12 cellular contexts compared by ENCODE assay signal in genomic region chr1:67732750-67733151, GRCh38. TPM values are rescaled to one million over a fixed set of nuclear protein-coding genes. Genes with fewer than 3 reads are reported as not detected.
DNase-seq lines count a peak whose midpoint lies in the region; ATAC-seq and TF ChIP-seq lines count a peak whose summit lies in the region.
"Had no signal": no experiment of that assay in that cellular context is flagged by ENCODE, and none has a peak within 500 bp of the region (broad histone marks: within the 10 kb centered on the region; RNA-seq: fewer than 3 reads in every experiment).

No MANE protein-coding gene starts in this region.

- H3K36me3 Mint-ChIP-seq in immature natural killer cell = no peaks in the 10 kb centered on the region

- H3K27ac Mint-ChIP-seq in immature natural killer cell = no peak overlapping the region
- H3K27ac Mint-ChIP-seq: activated T-helper 2 cell treated with anti-CD3 and anti-CD28 coated beads, Interferon-gamma antibody, Interleukin-2, Interleukin-4, amounts not matched to agents 10 μg/mL and 5 μg/mL and 100 μg/mL, durations not matched to agents 14 hours and 24 hours and 36 hours had no signal

- peak overlapping the region; percentile 48 for H3K27ac ChIP-seq in fibroblast of lung (ENCODE audit: insufficient read depth, low read length)
- H3K27ac ChIP-seq: PC-9, upper lobe of left lung had no signal

- no peak for TF ChIP-seq CTCF in fibroblast of lung (conservative IDR thresholded peaks at IDR 0.05 in 1 of 2, IDR thresholded peaks at IDR 0.05 in 1 of 2; ENCODE audit: low read depth in 1 of 2, low read length in 2 of 2)

- no peak overlapping the region for H3K9ac ChIP-seq in fibroblast of lung (ENCODE audit: insufficient read depth, low read length)

- H3K4me1 Mint-ChIP-seq in immature natural killer cell = peaks cover 11 to 13% of the 10 kb centered on the region in 2 donors

- peak; percentile 49 for ATAC-seq in GM21390 (IDR thresholded peaks at IDR 0.05; ENCODE audit: unreplicated experiment)

- peaks cover 0 to 4% (median 2%) of the 10 kb centered on the region in 3 donors for H3K27me3 Mint-ChIP-seq in immature natural killer cell (ENCODE audit: low read depth in 3 of 3)

- H3K27me3 ChIP-seq in fibroblast of lung (ENCODE audit: control insufficient read depth, insufficient read depth, low read length) = no peaks in the 10 kb centered on the region
- H3K27me3 ChIP-seq: upper lobe of left lung had no signal

- no peaks in the 10 kb centered on the region for H4K20me1 ChIP-seq in fibroblast of lung (ENCODE audit: control insufficient read depth, extremely low read depth, insufficient read depth, low read length)

- no peak overlapping the region for H3K4me3 Mint-ChIP-seq in immature natural killer cell

- no peak overlapping the region for H3K4me3 ChIP-seq in fibroblast of lung (replicated peaks in 1 of 4; ENCODE audit: control extremely low read depth in 1 of 4, insufficient read depth in 1 of 4, low read depth in 3 of 4, low read length in 4 of 4)
- H3K4me3 ChIP-seq: PC-9, upper lobe of left lung had no signal

- H3K9me3 Mint-ChIP-seq in immature natural killer cell = no peaks in the 10 kb centered on the region
- H3K9me3 Mint-ChIP-seq: activated T-helper 2 cell treated with anti-CD3 and anti-CD28 coated beads, Interferon-gamma antibody, Interleukin-2, Interleukin-4, amounts not matched to agents 10 μg/mL and 5 μg/mL and 100 μg/mL, durations not matched to agents 14 hours and 24 hours and 36 hours had no signal

- no peaks in the 10 kb centered on the region for H3K9me3 ChIP-seq in fibroblast of lung (ENCODE audit: control insufficient read depth, insufficient read depth, low read depth, low read length)
- H3K9me3 ChIP-seq: upper lobe of left lung had no signal

- peaks cover 23% of the 10 kb centered on the region for H3K79me2 ChIP-seq in fibroblast of lung (ENCODE audit: control insufficient read depth, insufficient read depth, low read length)

- no peak overlapping the region for H2AFZ ChIP-seq in fibroblast of lung (ENCODE audit: low read length)
- H2AFZ ChIP-seq: PC-9 had no signal

- no peak overlapping the region for H3K4me2 ChIP-seq in fibroblast of lung (ENCODE audit: extremely low read depth, insufficient read depth, low read length)
- H3K4me2 ChIP-seq: PC-9 had no signal

- no peaks in the 10 kb centered on the region for H3K36me3 ChIP-seq in fibroblast of lung (ENCODE audit: control insufficient read depth, insufficient read depth, low read length)
- H3K36me3 ChIP-seq: upper lobe of left lung had no signal

- peaks cover 30% of the 10 kb centered on the region for H3K4me1 ChIP-seq in fibroblast of lung (ENCODE audit: control insufficient read depth, extremely low read depth, insufficient read depth, low read length)

- DNase-seq in DMS 273 (lab: John Stamatoyannopoulos, UW; ENCODE audit: unreplicated experiment) (peak; percentile 70), HT1080 (ENCODE audit: low read depth) (peak; percentile 69), fibroblast of lung (ENCODE audit: low read depth in 2 of 2) (peak; percentile 50 to 81), putamen (ENCODE audit: low spot score) (no peak), NCI-H345 treated with DMSO at 0.1 percent for 48 hours (lab: John Stamatoyannopoulos, UW; ENCODE audit: unreplicated experiment) (no peak), activated gamma-delta T cell treated with Interleukin-2 at 50 U/mL for 16 hours (no peak), immature natural killer cell (no peak)
- DNase-seq: Calu3, upper lobe of left lung had no signal

RNA-seq across cellular contexts. Expression of gene GADD45A, which starts 47.8 kb away (rescaled TPM):
- 62.6 and 73.3 TPM in 2 replicates for total RNA-seq in HT1080 (2014; rRNA removed; shearing (Covaris generic))
- 128 and 147 TPM in 2 replicates for polyA plus RNA-seq in HT1080 (2015; cell fraction: cytosol; rRNA removed)
- 180 and 189 TPM in 2 replicates for polyA plus RNA-seq in HT1080 (2015; cell fraction: nucleus; rRNA removed)
- total RNA-seq in fibroblast of lung = 70.1 and 133 TPM in 2 replicates
- polyA plus RNA-seq in fibroblast of lung (41.7 and 63.3 TPM in 2 replicates), immature natural killer cell (10 to 100 TPM; 14.3 to 21.6 (median 18.5) TPM)
- 56.4 and 92.1 TPM in 2 replicates for polyA plus RNA-seq in fibroblast of lung (2012)
- polyA minus RNA-seq in fibroblast of lung (ENCODE audit: low replicate concordance) = 7.9 and 15.2 TPM in 2 replicates

Comparison
In these comparisons a context has a peak if more than half of its experiments do, and no peak if none do; other contexts are left out.
1. DNase-seq: peak in DMS 273 (single experiment), HT1080 (single experiment) and fibroblast of lung (2 of 2); none in putamen (single experiment), NCI-H345 treated with DMSO at 0.1 percent for 48 hours (single experiment), activated gamma-delta T cell treated with Interleukin-2 at 50 U/mL for 16 hours (single experiment) and immature natural killer cell (0 of 3).